8 cellular contexts compared by ENCODE assay signal in genomic region chr20:32197136-32197535, GRCh38. TPM values are rescaled to one million over a fixed set of nuclear protein-coding genes. Genes with fewer than 3 reads are reported as not detected.
A peak's percentile ranks its signal among the peaks of the same experiment; 100 is the strongest.
DNase-seq lines count a peak whose midpoint lies in the region; ATAC-seq and TF ChIP-seq lines count a peak whose summit lies in the region.
"Not testable (repeated sequence)": the region's sequence is repeated elsewhere in the genome, so short reads cannot be mapped to it uniquely, and the experiment has no call there.

No MANE protein-coding gene starts in this region.

- H3K27me3 ChIP-seq in BE2C; GM06990 (replicated peaks; ENCODE audit: control insufficient read depth, insufficient read depth, low read length); OCI-LY3 (ENCODE audit: low read depth, low read length); foreskin keratinocyte; psoas muscle (ENCODE audit: insufficient read depth in 3 of 3, low read length in 2 of 3): not testable (repeated sequence)

- H3K27ac ChIP-seq in OCI-LY3 (ENCODE audit: low read length); VCaP; foreskin keratinocyte; psoas muscle: not testable (repeated sequence)

- TF ChIP-seq CTCF in BE2C (IDR thresholded peaks at IDR 0.05; ENCODE audit: low read depth, low read length) (peak; percentile 15), GM06990 (IDR thresholded peaks at IDR 0.05; ENCODE audit: insufficient read depth, low read length, poor library complexity, severe bottlenecking) (peak; percentile 4), OCI-LY3 (IDR thresholded peaks at IDR 0.05; ENCODE audit: low read depth, low read length) (peak; percentile 29), VCaP (conservative IDR thresholded peaks at IDR 0.05) (0 out of 2 replicates have a peak, but pooled peaks have one; percentile 14), foreskin keratinocyte (conservative IDR thresholded peaks at IDR 0.05) (peak; percentile 23)
- not testable (repeated sequence) for TF ChIP-seq CTCF in psoas muscle (IDR thresholded peaks at IDR 0.05)

- 79 to 89% (median 87%) methylated on average over 15 to 20 of the region's 20 CpGs for WGBS in psoas muscle, 3 donors

- H3K4me3 ChIP-seq in BE2C (ENCODE audit: low read depth, low read length); GM06990 (replicated peaks; ENCODE audit: low read depth, low read length); OCI-LY3 (ENCODE audit: low read length); psoas muscle: not testable (repeated sequence)

- H3K4me2 ChIP-seq in OCI-LY3 (ENCODE audit: low read length) = not testable (repeated sequence)

- H3K9me3 ChIP-seq in BE2C; OCI-LY3 (ENCODE audit: insufficient read depth, low read length); psoas muscle: not testable (repeated sequence)

- intact Hi-C loops in psoas muscle (cut with DNase I) = not testable (repeated sequence)

- DNase-seq in BE2C; GM06990 (ENCODE audit: extremely low read depth, insufficient read length); foreskin keratinocyte; psoas muscle: not testable (repeated sequence)
- DNase-seq in MV-4-11 (lab: John Stamatoyannopoulos, UW) = peak; percentile 18
- peak; percentile 58 for DNase-seq in activated effector memory CD4-positive, alpha-beta T cell treated with anti-CD3 and anti-CD28 coated beads, Interleukin-2, amount 50 U/mL, for 16 hours

- not testable (repeated sequence) for H3K9ac ChIP-seq in OCI-LY3 (ENCODE audit: low read length)

- H3K79me2 ChIP-seq in OCI-LY3 (ENCODE audit: low read length) = peaks cover 30% of the 10 kb centered on the region

- H3K4me1 ChIP-seq in BE2C; OCI-LY3 (ENCODE audit: low read length); foreskin keratinocyte: not testable (repeated sequence)
- peaks cover 44% of the 10 kb centered on the region for H3K4me1 ChIP-seq in psoas muscle

- peaks cover 27% of the 10 kb centered on the region for H4K20me1 ChIP-seq in OCI-LY3 (ENCODE audit: insufficient read depth, low read length)

- H3K36me3 ChIP-seq in BE2C = peaks cover 69% of the 10 kb centered on the region
- peaks cover 43% of the 10 kb centered on the region for H3K36me3 ChIP-seq in GM06990 (ENCODE audit: control insufficient read depth, insufficient read depth, low read length)
- peaks cover 49% of the 10 kb centered on the region for H3K36me3 ChIP-seq in OCI-LY3 (replicated peaks; ENCODE audit: low read depth, low read length)
- H3K36me3 ChIP-seq in psoas muscle (ENCODE audit: insufficient read depth in 1 of 2, low read depth in 1 of 2) = peaks cover 18 to 83% of the 10 kb centered on the region in 2 donors

- ATAC-seq in foreskin keratinocyte = not testable (repeated sequence)
- ATAC-seq in psoas muscle = peak in 3 of 4 donors; percentile 18 to 34 (median 29)

- H2AFZ ChIP-seq in OCI-LY3 (ENCODE audit: low read depth, low read length) = not testable (repeated sequence)

RNA-seq across cellular contexts. Expression of gene PLAGL2, which starts 10.4 kb away (rescaled TPM):
- 15.5 TPM for polyA plus RNA-seq in BE2C (2012; ENCODE audit: insufficient read depth, insufficient read length, low read depth)
- total RNA-seq in foreskin keratinocyte (11.6 and 12.3 TPM in 2 replicates), psoas muscle (1 to 10 TPM; 4.9 to 9.6 (median 6.0) TPM)
- polyA plus RNA-seq in foreskin keratinocyte (5.6 and 6.3 TPM in 2 replicates), psoas muscle (1 to 10 TPM; 1.7 to 5.3 (median 2.3) TPM)

RNA-seq across cellular contexts. Expression of gene POFUT1, which starts 10.5 kb away (rescaled TPM):
- polyA plus RNA-seq in BE2C (2012; ENCODE audit: insufficient read depth, insufficient read length, low read depth) = 18.2 TPM
- total RNA-seq in foreskin keratinocyte (35.3 and 35.9 TPM in 2 replicates), psoas muscle (10 to 100 TPM; 14.0 to 20.8 (median 17.1) TPM)
- polyA plus RNA-seq in foreskin keratinocyte (13.3 and 16.8 TPM in 2 replicates), psoas muscle (10 to 100 TPM in 1 of 3 donors, 1 to 10 TPM in 2; 7.8 to 22.9 (median 8.1) TPM)
